In the genomic region with DNA sequence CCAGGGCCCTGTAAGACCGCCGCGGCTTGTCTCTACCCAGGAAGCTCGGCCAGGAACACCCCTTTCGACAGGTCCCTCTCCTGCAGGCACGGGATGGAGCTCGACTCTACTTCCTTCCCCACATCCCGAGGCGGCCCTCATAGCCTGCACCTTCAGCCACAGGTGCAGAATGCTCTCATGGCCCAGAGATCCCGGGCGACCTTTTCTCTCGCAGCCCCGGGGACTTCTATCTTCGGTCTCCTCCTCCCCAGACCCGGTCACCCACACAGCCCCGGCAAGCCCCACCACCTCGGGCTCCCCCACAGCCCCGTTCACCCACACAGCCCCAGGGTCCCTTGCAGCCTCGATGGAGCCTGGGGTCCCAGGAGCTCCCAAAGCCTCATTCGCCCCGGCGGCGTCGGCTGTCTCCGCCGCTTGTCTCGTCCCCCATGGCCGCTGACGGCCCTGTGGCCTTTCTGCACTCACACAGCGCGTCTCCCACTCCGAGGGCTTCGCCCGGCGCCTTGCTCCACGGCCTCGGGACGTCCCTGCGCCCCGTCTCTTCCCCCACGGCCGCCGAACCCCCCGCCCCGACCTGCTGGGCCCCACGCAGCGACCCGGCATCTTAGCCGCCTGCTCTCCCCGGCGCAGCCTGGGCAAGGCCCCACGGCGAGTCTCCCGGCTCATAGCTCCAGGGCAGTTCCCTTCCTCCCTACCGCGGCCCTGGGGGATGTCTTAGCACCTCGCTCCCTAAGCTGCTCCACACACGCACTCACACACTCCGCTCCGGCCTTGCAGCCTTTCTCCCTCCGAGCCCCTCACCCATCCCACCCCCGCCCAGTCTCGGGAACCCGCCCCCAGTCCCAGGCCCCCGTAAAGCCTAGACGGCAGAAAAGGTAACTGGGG, we compare ENCODE assay signal across 8 cellular contexts. TPM values are rescaled to one million over a fixed set of nuclear protein-coding genes. Genes with fewer than 3 reads are reported as not detected.
DNase-seq lines count a peak whose midpoint lies in the region; ATAC-seq and TF ChIP-seq lines count a peak whose summit lies in the region.

No MANE protein-coding gene starts in this region.

- intact Hi-C loops in CD14-positive monocyte (cut with micrococcal nuclease) (loop anchor here in 1 of 2 donors (10.0 kb wide), 1 partner anchor 165 kb away; no protein-coding TSS in a partner anchor), ascending aorta (cut with DNase I) (loop anchor here (1.0 to 5.0 kb wide), 3 partner anchors 11 to 1358 kb away; a partner anchor contains a TSS), gastrocnemius medialis (cut with DNase I; ENCODE audit: low total_unique reads) (loop anchor here (2.0 kb wide), 1 partner anchor 167 kb away; no protein-coding TSS in a partner anchor)

- peaks cover 0 to 11% (median 3%) of the 10 kb centered on the region in 3 donors for H3K27me3 Mint-ChIP-seq in CD14-positive monocyte (ENCODE audit: low read depth in 3 of 3)

- H3K27ac Mint-ChIP-seq in CD14-positive monocyte = peak overlapping the region; percentile 32 to 98 (median 94)

- WGBS in iPS DF 6.9 (ENCODE audit: insufficient coverage, insufficient read length) = no CpG with 5 or more reads among the region's 66 CpGs

- H3K27me3 ChIP-seq in ascending aorta (no peaks in the 10 kb centered on the region), iPS DF 6.9 (ENCODE audit: control insufficient read depth, insufficient read depth, low read length) (no peaks in the 10 kb centered on the region), gastrocnemius medialis (no peaks in the 10 kb centered on the region)

- TF ChIP-seq POLR2A in gastrocnemius medialis (IDR thresholded peaks at IDR 0.05) = no peak

- peak overlapping the region; percentile 97 to 99 for H3K4me3 Mint-ChIP-seq in CD14-positive monocyte

- H3K4me3 ChIP-seq in ascending aorta (peak overlapping the region; percentile 64 to 93), iPS DF 6.9 (ENCODE audit: low read length) (peak overlapping the region; percentile 89), gastrocnemius medialis (peak overlapping the region; percentile 91 to 97 (median 93))

- H3K36me3 ChIP-seq in ascending aorta (peaks cover 6 to 13% of the 10 kb centered on the region in 2 donors), iPS DF 6.9 (ENCODE audit: control insufficient read depth, insufficient read depth, low read length) (0 out of 2 replicates have a peak, but pooled peaks cover 3% of the 10 kb centered on the region), gastrocnemius medialis (peaks cover 0 to 8% of the 10 kb centered on the region in 2 donors)

- in situ Hi-C loops in gastrocnemius medialis (cut with MboI; ENCODE audit: low sequenced_read_pairs in 4 of 4) = loop anchor here in 1 of 4 donors (25.0 kb wide), 1 partner anchor 372 kb away; a partner anchor contains a TSS

- no peaks in the 10 kb centered on the region for H3K9me3 Mint-ChIP-seq in CD14-positive monocyte

- H3K36me3 Mint-ChIP-seq in CD14-positive monocyte = peaks cover 22 to 31% of the 10 kb centered on the region in 2 donors

- peaks cover 7 to 17% of the 10 kb centered on the region in 2 donors for H3K4me1 ChIP-seq in ascending aorta
- no peaks in the 10 kb centered on the region for H3K4me1 ChIP-seq in iPS DF 6.9 (ENCODE audit: control insufficient read depth, insufficient read depth, low read length)
- H3K4me1 ChIP-seq in gastrocnemius medialis = peaks cover 10 to 22% of the 10 kb centered on the region in 2 donors

- H3K27ac ChIP-seq in ascending aorta (peak overlapping the region; percentile 74 to 84), iPS DF 6.9 (ENCODE audit: low read length) (no peak overlapping the region), gastrocnemius medialis (peak overlapping the region; percentile 72 to 90 (median 82))

- peaks cover 35% of the 10 kb centered on the region for H3K4me1 Mint-ChIP-seq in CD14-positive monocyte

- peak; percentile 16 for ATAC-seq in GM21528 (IDR thresholded peaks at IDR 0.05; ENCODE audit: low FRiP score, unreplicated experiment)
- peak; percentile 10 to 22 for ATAC-seq in gastrocnemius medialis

- DNase-seq in CD14-positive monocyte (ENCODE audit: low spot score) (no peak), NCI-H2171 treated with DMSO at 0.1 percent for 48 hours (lab: John Stamatoyannopoulos, UW) (peak; percentile 45), ascending aorta (ENCODE audit: low spot score in 2 of 2) (no peak), iPS DF 6.9 (ENCODE audit: low read depth, low spot score) (no peak), gastrocnemius medialis (peak in 1 of 2 donors; percentile 15), NCI-H128 (lab: John Stamatoyannopoulos, UW; ENCODE audit: unreplicated experiment) (no peak), DMS153 (lab: John Stamatoyannopoulos, UW) (no peak)

- no peak for TF ChIP-seq CTCF in CD14-positive monocyte (IDR thresholded peaks at IDR 0.05)
- no peak for TF ChIP-seq CTCF in ascending aorta (IDR thresholded peaks at IDR 0.05)
- TF ChIP-seq CTCF in gastrocnemius medialis (IDR thresholded peaks at IDR 0.05 in 4 of 5, conservative IDR thresholded peaks at IDR 0.05 in 1 of 5) = no peak

- H3K9me3 ChIP-seq in ascending aorta (no peaks in the 10 kb centered on the region), iPS DF 6.9 (ENCODE audit: control insufficient read depth, insufficient read depth, low read length) (no peaks in the 10 kb centered on the region), gastrocnemius medialis (no peaks in the 10 kb centered on the region)

RNA-seq across cellular contexts. Expression of a gene that starts 0.6 kb away (rescaled TPM):
- 1 to 10 TPM; 1.7 to 3.5 TPM for polyA plus RNA-seq in CD14-positive monocyte
- 2.9 TPM for total RNA-seq in ascending aorta
- total RNA-seq in gastrocnemius medialis = 1 to 10 TPM; 3.0 to 6.3 (median 3.6) TPM

RNA-seq across cellular contexts. Expression of a gene that starts 1.0 kb away (rescaled TPM):
- polyA plus RNA-seq in CD14-positive monocyte = 100 to 1,000 TPM; 319 to 357 TPM
- total RNA-seq in ascending aorta = 0.96 TPM
- total RNA-seq in gastrocnemius medialis = 100 to 1,000 TPM in 2 of 4 donors, 10 to 100 TPM in 2; 85.5 to 183 (median 106) TPM

RNA-seq across cellular contexts. Expression of a gene that starts 11.5 kb away (rescaled TPM):
- polyA plus RNA-seq in CD14-positive monocyte = 10 to 100 TPM; 33.6 to 38.2 TPM
- total RNA-seq in ascending aorta (not detected), gastrocnemius medialis (1 to 10 TPM; 3.8 to 8.6 (median 7.2) TPM)

RNA-seq across cellular contexts. Expression of a gene that starts 11.7 kb away (rescaled TPM):
- polyA plus RNA-seq in CD14-positive monocyte = 1 to 10 TPM; 1.2 to 1.8 TPM
- total RNA-seq in ascending aorta = 4.3 TPM
- under 1 TPM in 1 of 4 donors, not detected in 3; 0.27 TPM for total RNA-seq in gastrocnemius medialis

Comparison
In these comparisons a context has a peak if more than half of its experiments do, and no peak if none do; other contexts are left out.
1. RNA of a gene that starts 1.0 kb away (total RNA-seq): 85.5 to 183 TPM in gastrocnemius medialis; 0.96 TPM in ascending aorta (single experiment); every median in the first group is over 10 times any median in the second.
2. Peak in every context shown above with its lines, with median percentiles within 50 percentile points of each other: H3K4me3 ChIP-seq.